ENCODE assay signal across 8 cellular contexts in genomic region chr14:92748259-92749016, GRCh38. TPM values are rescaled to one million over a fixed set of nuclear protein-coding genes. Genes with fewer than 3 reads are reported as not detected.
DNase-seq lines count a peak whose midpoint lies in the region; ATAC-seq and TF ChIP-seq lines count a peak whose summit lies in the region.

Gene LGMN, minus strand, starts transcription at chr14:92748627. Its CDS starts 15,841 bp downstream, at chr14:92732786.

- POLR2A ChIA-PET in CD8-positive, alpha-beta memory T cell (lab: Charles Lee) = interaction anchor here (0.7 to 0.8 kb wide), 2 partner anchors 12 to 32 kb away, joined by 3 read pairs; no protein-coding TSS in a partner anchor

- peaks cover 0 to 1% (median 0%) of the 10 kb centered on the region in 3 donors for H3K36me3 Mint-ChIP-seq in CD8-positive, alpha-beta memory T cell
- H3K36me3 Mint-ChIP-seq in natural killer cell = peaks cover 6% of the 10 kb centered on the region
- H3K36me3 Mint-ChIP-seq in stimulated activated naive B cell treated with anti-CD40 and anti-IgM and Interleukin-4, amounts not matched to agents 10 μg/mL and 1 μg/mL and 100 μg/mL, for 72 hours = no peaks in the 10 kb centered on the region

- H3K27me3 Mint-ChIP-seq in CD8-positive, alpha-beta memory T cell = peaks cover 27 to 35% of the 10 kb centered on the region in 2 donors
- H3K27me3 Mint-ChIP-seq in natural killer cell (ENCODE audit: low read depth in 2 of 2) = peaks cover 74 to 82% of the 10 kb centered on the region in 2 donors
- H3K27me3 Mint-ChIP-seq in stimulated activated naive B cell treated with anti-CD40 and anti-IgM and Interleukin-4, amounts not matched to agents 10 μg/mL and 1 μg/mL and 100 μg/mL, for 72 hours = no peaks in the 10 kb centered on the region

- peak; percentile 59 to 86 (median 74) for DNase-seq in CD8-positive, alpha-beta memory T cell
- DNase-seq in HT-29 (ENCODE audit: low spot score) (peak; percentile 87), Peyer's patch (peak; percentile 94 to 98 (median 96)), activated gamma-delta T cell (lab: John Stamatoyannopoulos, UW) (peak; percentile 45), fibroblast of pulmonary artery (ENCODE audit: low read depth) (peak; percentile 94), natural killer cell (peak; percentile 68)
- DNase-seq in stimulated activated naive B cell treated with anti-CD40 and anti-IgM and Interleukin-4, amounts not matched to agents 10 μg/mL and 1 μg/mL and 100 μg/mL, for 72 hours = peak; percentile 83

- no peaks in the 10 kb centered on the region for H3K9me3 ChIP-seq in CD8-positive, alpha-beta memory T cell (ENCODE audit: low read length)
- no peaks in the 10 kb centered on the region for H3K9me3 ChIP-seq in Peyer's patch

- CTCF ChIA-PET in CD8-positive, alpha-beta memory T cell (lab: Charles Lee) = no interaction called here

- TF ChIP-seq CTCF in Peyer's patch (IDR thresholded peaks at IDR 0.05) = no peak
- no peak for TF ChIP-seq CTCF in fibroblast of pulmonary artery (IDR thresholded peaks at IDR 0.05; ENCODE audit: low read length, missing control alignments)
- no peak for TF ChIP-seq CTCF in natural killer cell (IDR thresholded peaks at IDR 0.05)

- H3K4me3 Mint-ChIP-seq in CD8-positive, alpha-beta memory T cell = peak within 1 kb of the TSS; percentile 73 to 91 (median 81)
- H3K4me3 Mint-ChIP-seq in natural killer cell = peak within 1 kb of the TSS; percentile 67
- H3K4me3 Mint-ChIP-seq in stimulated activated naive B cell treated with anti-CD40 and anti-IgM and Interleukin-4, amounts not matched to agents 10 μg/mL and 1 μg/mL and 100 μg/mL, for 72 hours = peak within 1 kb of the TSS; percentile 86 to 87

- H3K9me3 Mint-ChIP-seq in CD8-positive, alpha-beta memory T cell = peaks cover 0 to 6% (median 0%) of the 10 kb centered on the region in 5 donors
- H3K9me3 Mint-ChIP-seq in natural killer cell = no peaks in the 10 kb centered on the region
- H3K9me3 Mint-ChIP-seq in stimulated activated naive B cell treated with anti-CD40 and anti-IgM and Interleukin-4, amounts not matched to agents 10 μg/mL and 1 μg/mL and 100 μg/mL, for 72 hours = peaks cover 0 to 2% of the 10 kb centered on the region in 2 donors

- no peaks in the 10 kb centered on the region for H3K36me3 ChIP-seq in CD8-positive, alpha-beta memory T cell (ENCODE audit: insufficient read depth, low read length)
- H3K36me3 ChIP-seq in Peyer's patch = no peaks in the 10 kb centered on the region

- intact Hi-C loops in natural killer cell (cut with micrococcal nuclease) = no loop called here

- ATAC-seq in GM19467 (IDR thresholded peaks at IDR 0.05; ENCODE audit: unreplicated experiment) (peak; percentile 69), natural killer cell (peak; percentile 84 to 91 (median 84))
- peak; percentile 95 to 98 for ATAC-seq in stimulated activated naive B cell treated with anti-CD40 and anti-IgM and Interleukin-4, amounts not matched to agents 10 μg/mL and 1 μg/mL and 100 μg/mL, for 72 hours (replicated peaks)

- peak within 1 kb of the TSS; percentile 75 for H3K4me3 ChIP-seq in CD8-positive, alpha-beta memory T cell (ENCODE audit: low read length)
- peak within 1 kb of the TSS; percentile 60 to 69 (median 66) for H3K4me3 ChIP-seq in Peyer's patch
- peak within 1 kb of the TSS; percentile 62 for H3K4me3 ChIP-seq in fibroblast of pulmonary artery (replicated peaks; ENCODE audit: low read depth, low read length)

- no peak within 1 kb of the TSS for H3K27ac ChIP-seq in CD8-positive, alpha-beta memory T cell (ENCODE audit: low read depth, low read length)
- peak within 1 kb of the TSS; percentile 66 to 81 (median 77) for H3K27ac ChIP-seq in Peyer's patch

- H3K27ac Mint-ChIP-seq in CD8-positive, alpha-beta memory T cell = peak within 1 kb of the TSS in 6 of 8 donors; percentile 16 to 89 (median 61)
- H3K27ac Mint-ChIP-seq in natural killer cell = peak within 1 kb of the TSS; percentile 64 to 77
- peak within 1 kb of the TSS; percentile 89 for H3K27ac Mint-ChIP-seq in stimulated activated naive B cell treated with anti-CD40 and anti-IgM and Interleukin-4, amounts not matched to agents 10 μg/mL and 1 μg/mL and 100 μg/mL, for 72 hours

- peaks cover 4% of the 10 kb centered on the region for H3K4me1 ChIP-seq in CD8-positive, alpha-beta memory T cell (ENCODE audit: insufficient read depth, low read length)
- H3K4me1 ChIP-seq in Peyer's patch = no peaks in the 10 kb centered on the region

- peak; percentile 94 to 99 for TF ChIP-seq POLR2A in Peyer's patch (IDR thresholded peaks at IDR 0.05)

- peaks cover 32 to 38% (median 36%) of the 10 kb centered on the region in 3 donors for H3K4me1 Mint-ChIP-seq in CD8-positive, alpha-beta memory T cell
- peaks cover 34 to 48% of the 10 kb centered on the region in 2 donors for H3K4me1 Mint-ChIP-seq in natural killer cell
- H3K4me1 Mint-ChIP-seq in stimulated activated naive B cell treated with anti-CD40 and anti-IgM and Interleukin-4, amounts not matched to agents 10 μg/mL and 1 μg/mL and 100 μg/mL, for 72 hours = peaks cover 47 to 52% of the 10 kb centered on the region in 2 donors

- peaks cover 3% of the 10 kb centered on the region for H3K27me3 ChIP-seq in CD8-positive, alpha-beta memory T cell (ENCODE audit: insufficient read depth, low read length, poor library complexity, severe bottlenecking)
- no peaks in the 10 kb centered on the region for H3K27me3 ChIP-seq in Peyer's patch

RNA-seq across cellular contexts. Expression of gene LGMN, which starts in this region (rescaled TPM):
- total RNA-seq in CD8-positive, alpha-beta memory T cell = 1 to 10 TPM; 6.0 to 7.0 TPM
- polyA plus RNA-seq in CD8-positive, alpha-beta memory T cell = 7.0 TPM
- total RNA-seq in HT-29 (2014; rRNA removed; shearing (Covaris generic)) = 51.5 and 62.2 TPM in 2 replicates
- total RNA-seq in Peyer's patch (100 to 1,000 TPM in 1 of 4 donors, 10 to 100 TPM in 3; 16.5 to 108 (median 82.5) TPM), natural killer cell (1 to 10 TPM in 2 of 3 donors, under 1 TPM in 1; 0.39 to 6.1 (median 2.5) TPM)

Comparison
In these comparisons a context has a peak if more than half of its experiments do, and no peak if none do; other contexts are left out.
1. DNase-seq: peak in every context shown above with its lines; median percentile 96 in Peyer's patch; 94 in fibroblast of pulmonary artery; 87 in HT-29; 83 in stimulated activated naive B cell treated with anti-CD40 and anti-IgM and Interleukin-4, amounts not matched to agents 10 μg/mL and 1 μg/mL and 100 μg/mL, for 72 hours; 74 in CD8-positive, alpha-beta memory T cell; 68 in natural killer cell; 45 in activated gamma-delta T cell.